In the genomic region with DNA sequence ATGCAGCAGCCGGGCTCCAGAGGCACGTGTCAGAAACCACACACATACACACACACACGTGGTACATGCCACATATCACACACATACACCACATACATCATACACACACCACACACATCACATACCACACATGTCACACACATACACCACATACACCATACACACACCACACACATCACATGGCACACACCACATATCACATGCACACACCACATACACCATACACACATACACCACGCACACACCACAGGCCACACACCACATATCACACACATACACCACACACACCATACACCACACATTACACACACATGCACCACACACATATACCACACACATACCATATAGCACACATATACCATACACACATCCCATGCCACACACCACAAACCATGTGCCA, we compare ENCODE assay signal across 18 cellular contexts.
DNase-seq lines count a peak whose midpoint lies in the region; ATAC-seq, FAIRE-seq and TF ChIP-seq lines count a peak whose summit lies in the region.
"Had no signal": no experiment of that assay in that cellular context is flagged by ENCODE, and none has a peak within 500 bp of the region (broad histone marks: within the 10 kb centered on the region; RNA-seq: fewer than 3 reads in every experiment).

No MANE protein-coding gene starts in this region.

- H3K9ac ChIP-seq in H1 (replicated peaks in 1 of 4; ENCODE audit: extremely low read depth in 1 of 4, low read depth in 3 of 4, low read length in 3 of 4) (no peak overlapping the region; a peak in 1 of 7 replicates), trophoblast cell (ENCODE audit: low read length) (no peak overlapping the region)
- H3K9ac ChIP-seq: KMS-11 had no signal

- TF ChIP-seq POLR2A in GM12891 (IDR thresholded peaks at IDR 0.05; ENCODE audit: low read depth, low read length) (no peak), H1 (IDR thresholded peaks at IDR 0.05; ENCODE audit: control extremely low read depth in 1 of 2, low read depth in 2 of 2, low read length in 2 of 2) (no peak), lower leg skin (IDR thresholded peaks at IDR 0.05) (no peak), vagina (IDR thresholded peaks at IDR 0.05) (no peak)

- TF ChIP-seq EP300 in H1 (IDR thresholded peaks at IDR 0.05; ENCODE audit: borderline replicate concordance in 1 of 2, low read depth in 2 of 2, low read length in 2 of 2), result no peak

- H3K4ac ChIP-seq in H1 (replicated peaks; ENCODE audit: insufficient read length, low read depth, low read length) (peak overlapping the region; percentile 14), trophoblast cell (ENCODE audit: low read depth, low read length) (no peak overlapping the region)

- CTCF ChIA-PET in H1 (lab: Charles Lee; ENCODE audit: partially characterized antibody), result no interaction called here

- H3K79me2 ChIP-seq in H1 (ENCODE audit: control insufficient read depth in 1 of 2, insufficient read depth in 2 of 2, low read length in 2 of 2), result no peaks in the 10 kb centered on the region
- no peaks in the 10 kb centered on the region for H3K79me2 ChIP-seq in trophoblast cell (ENCODE audit: control insufficient read depth, insufficient read depth, low read length, poor library complexity)

- POLR2A ChIA-PET in H1 (lab: Charles Lee; ENCODE audit: partially characterized antibody), result no interaction called here

- DNase-seq in GM12891 (ENCODE audit: insufficient read length, low spot score) (no peak), HL-60 (ENCODE audit: low read depth in 1 of 2, low spot score in 1 of 2) (no peak), H1 (ENCODE audit: low read depth in 1 of 2, low spot score in 2 of 2) (no peak), trophoblast cell (no peak), lower leg skin (ENCODE audit: low spot score in 2 of 2) (no peak), vagina (ENCODE audit: extremely low spot score in 2 of 2) (no peak)
- DNase-seq: DMS79, NCI-H1092, NCI-H1436 treated with DMSO at 0.1 percent for 48 hours, NCI-H2029, NCI-H446 treated with DMSO at 0.1 percent for 48 hours, NCI-H69, SHP77 had no signal

- no peak overlapping the region for H3K4me3 ChIP-seq in HL-60 (replicated peaks; ENCODE audit: insufficient read depth, low read length)
- H3K4me3 ChIP-seq in H1 (ENCODE audit: extremely low read depth in 1 of 4, insufficient read depth in 2 of 4, low read depth in 3 of 4, low read length in 4 of 4), result no peak overlapping the region
- no peak overlapping the region for H3K4me3 ChIP-seq in trophoblast cell (ENCODE audit: low read depth, low read length)
- H3K4me3 ChIP-seq in lower leg skin (ENCODE audit: low read depth, poor library complexity, severe bottlenecking), result no peak overlapping the region
- no peak overlapping the region for H3K4me3 ChIP-seq in vagina
- H3K4me3 ChIP-seq: SK-N-MC had no signal

- H3K4me1 ChIP-seq in H1 (replicated peaks in 1 of 4; ENCODE audit: control insufficient read depth in 3 of 4, insufficient read depth in 4 of 4, low read length in 3 of 4) (peaks cover 0 to 9% (median 6%) of the 10 kb centered on the region in 4 experiments; a peak in 3 of 7 replicates), trophoblast cell (ENCODE audit: control insufficient read depth in 1 of 2, insufficient read depth in 2 of 2, low read length in 2 of 2) (no peaks in the 10 kb centered on the region), vagina (no peaks in the 10 kb centered on the region)

- H3K27ac ChIP-seq in HL-60 (replicated peaks) (peak overlapping the region; percentile 65), H1 (ENCODE audit: low read depth, low read length) (no peak overlapping the region), trophoblast cell (ENCODE audit: low read depth, low read length) (no peak overlapping the region), vagina (no peak overlapping the region)
- H3K27ac ChIP-seq: C4-2B, KMS-11, SK-N-MC had no signal

- no peaks in the 10 kb centered on the region; the same call in 1 of the 2 replicates for H3K79me1 ChIP-seq in H1 (ENCODE audit: low read depth, low read length)
- H3K79me1 ChIP-seq in trophoblast cell (ENCODE audit: low read length), result no peaks in the 10 kb centered on the region

- H3K14ac ChIP-seq in H1 (ENCODE audit: insufficient read length) (no peak overlapping the region), trophoblast cell (ENCODE audit: low read length) (no peak overlapping the region)

- peak overlapping the region; percentile 80 for H4K91ac ChIP-seq in H1 (replicated peaks; ENCODE audit: insufficient read length, low read length)
- no peak overlapping the region for H4K91ac ChIP-seq in trophoblast cell (ENCODE audit: low read depth, low read length)

- H2BK15ac ChIP-seq in H1 (ENCODE audit: low read length), result no peak overlapping the region

- ATAC-seq in HG02973 (IDR thresholded peaks at IDR 0.05; ENCODE audit: unreplicated experiment), result no peak
- ATAC-seq: HCT116 had no signal

- peaks cover 5% of the 10 kb centered on the region; the same call in 1 of the 2 replicates for H3K23me2 ChIP-seq in H1 (ENCODE audit: low read depth, low read length)

- WGBS in H1 (ENCODE audit: extremely low coverage in 1 of 2, insufficient coverage in 1 of 2, insufficient read length in 1 of 2, insufficient replicate concordance in 2 of 2, low coverage in 1 of 2, low lambda C conversion rate in 2 of 2, missing lambda C conversion rate in 1 of 2), 2 experiments, result 89% methylated on average over 4 of the region's 4 CpGs; no CpG with 5 or more reads in 1 of the 2 experiments
- WGBS in trophoblast cell (ENCODE audit: extremely low coverage, insufficient coverage, insufficient read length), result no CpG with 5 or more reads among the region's 4 CpGs
- WGBS in lower leg skin, 2 donors, result 76 to 80% methylated on average over 4 of the region's 4 CpGs

- peaks cover 0 to 5% of the 10 kb centered on the region in 2 experiments for H4K20me1 ChIP-seq in H1 (replicated peaks in 1 of 2; ENCODE audit: control insufficient read depth in 1 of 2, insufficient read depth in 2 of 2, low read length in 2 of 2)

- no peak for TF ChIP-seq CTCF in HL-60 (IDR thresholded peaks at IDR 0.05; ENCODE audit: insufficient read depth, low read length)
- TF ChIP-seq CTCF in H1 (IDR thresholded peaks at IDR 0.05; ENCODE audit: control extremely low read depth in 1 of 3, insufficient read depth in 1 of 3, low read depth in 1 of 3, low read length in 3 of 3), result no peak
- TF ChIP-seq CTCF in lower leg skin (IDR thresholded peaks at IDR 0.05), result no peak
- TF ChIP-seq CTCF in vagina (IDR thresholded peaks at IDR 0.05), result no peak

- no peak overlapping the region for H3K18ac ChIP-seq in H1 (ENCODE audit: extremely low read depth, low read length)
- H3K18ac ChIP-seq in trophoblast cell (ENCODE audit: low read length), result no peak overlapping the region

- H4K8ac ChIP-seq in H1 (ENCODE audit: extremely low read depth, insufficient read depth, low read length) (no peak overlapping the region), trophoblast cell (ENCODE audit: low read depth, low read length) (no peak overlapping the region)

- H3K23ac ChIP-seq in H1 (ENCODE audit: insufficient read length) (no peak overlapping the region), trophoblast cell (ENCODE audit: low read length) (peak overlapping the region; percentile 87)

- no peak overlapping the region for H4K12ac ChIP-seq in trophoblast cell (ENCODE audit: low read depth, low read length)

- H3K27me3 ChIP-seq in HL-60 (ENCODE audit: insufficient read depth, poor library complexity, severe bottlenecking), result no peaks in the 10 kb centered on the region
- no peaks in the 10 kb centered on the region for H3K27me3 ChIP-seq in H1 (replicated peaks in 1 of 4; ENCODE audit: control insufficient read depth in 3 of 4, extremely low read depth in 1 of 4, insufficient read depth in 3 of 4, low read length in 3 of 4)
- H3K27me3 ChIP-seq in trophoblast cell (ENCODE audit: insufficient read depth, low read length), result no peaks in the 10 kb centered on the region
- H3K27me3 ChIP-seq in vagina, result no peaks in the 10 kb centered on the region

- H2AFZ ChIP-seq in H1 (ENCODE audit: low read length), result no peak overlapping the region
- H2AFZ ChIP-seq in trophoblast cell (ENCODE audit: insufficient read depth, low read length, poor library complexity), result no peak overlapping the region

- TF ChIP-seq RAD21 in H1 (IDR thresholded peaks at IDR 0.05 in 1 of 2, conservative IDR thresholded peaks at IDR 0.05 in 1 of 2; ENCODE audit: low read depth in 2 of 2, low read length in 2 of 2), result no peak

- H3K56ac ChIP-seq in H1 (replicated peaks; ENCODE audit: insufficient read length, low read depth, low read length), result peak overlapping the region; percentile 77

- H4K5ac ChIP-seq in H1 (ENCODE audit: insufficient read length, low read depth, low read length), result no peak overlapping the region

- FAIRE-seq in GM12891 (lab: Jason Lieb, UNC) (peak; percentile 68), H1 (lab: Jason Lieb, UNC) (no peak)

- H2BK12ac ChIP-seq in H1 (ENCODE audit: low read depth, low read length) (no peak overlapping the region; the same call in 1 of the 2 replicates), trophoblast cell (ENCODE audit: low read length) (no peak overlapping the region)

- H2BK20ac ChIP-seq in H1 (ENCODE audit: low read length), result no peak overlapping the region

- no peak overlapping the region; the same call in 1 of the 2 replicates for H2AK5ac ChIP-seq in H1 (ENCODE audit: low read depth, low read length)
- no peak overlapping the region for H2AK5ac ChIP-seq in trophoblast cell (ENCODE audit: low read length)

- H3K36me3 ChIP-seq in H1 (ENCODE audit: control insufficient read depth in 2 of 4, insufficient read depth in 4 of 4, low read length in 3 of 4) (no peaks in the 10 kb centered on the region), trophoblast cell (ENCODE audit: control insufficient read depth in 1 of 2, insufficient read depth in 2 of 2, low read length in 2 of 2) (no peaks in the 10 kb centered on the region), vagina (no peaks in the 10 kb centered on the region)

- intact Hi-C loops in lower leg skin (cut with DNase I; ENCODE audit: low total_unique reads), result no loop called here
- intact Hi-C loops in vagina (cut with DNase I), result no loop called here

- H3K4me2 ChIP-seq in H1 (ENCODE audit: insufficient read depth in 1 of 2, low read depth in 2 of 2, low read length in 2 of 2) (no peak overlapping the region), trophoblast cell (ENCODE audit: low read length) (no peak overlapping the region)
- H3K4me2 ChIP-seq: KMS-11 had no signal

- no peaks in the 10 kb centered on the region for H3K9me3 ChIP-seq in H1 (ENCODE audit: insufficient read depth in 2 of 2, low read depth in 1 of 2, low read length in 1 of 2)
- H3K9me3 ChIP-seq in trophoblast cell (ENCODE audit: insufficient read depth, low read depth, low read length), result peaks cover 6% of the 10 kb centered on the region
- H3K9me3 ChIP-seq in vagina, result no peaks in the 10 kb centered on the region

- H2BK120ac ChIP-seq in H1 (replicated peaks; ENCODE audit: low read depth, low read length) (no peak overlapping the region), trophoblast cell (ENCODE audit: insufficient read depth, low read length, poor library complexity) (no peak overlapping the region)

- H2BK5ac ChIP-seq in H1 (ENCODE audit: low read depth, low read length), result no peak overlapping the region
- H2BK5ac ChIP-seq in trophoblast cell (ENCODE audit: low read depth, low read length, poor library complexity), result no peak overlapping the region

TF ChIP-seq in GM12891, 5 proteins besides CTCF, POLR2A, EP300 and RAD21 (continues in another document):
- TF ChIP-seq PAX5 (IDR thresholded peaks at IDR 0.05; ENCODE audit: insufficient read depth, low read length, severe bottlenecking), result no peak

TF ChIP-seq in H1, 55 proteins besides CTCF, POLR2A, EP300 and RAD21 (continues in another document):
- TF ChIP-seq HDAC6 (IDR thresholded peaks at IDR 0.05; ENCODE audit: low read depth, low read length), result no peak
